24 cellular contexts compared by ENCODE assay signal in genomic region chr6:142700676-142701185, GRCh38.
DNase-seq lines count a peak whose midpoint lies in the region; ATAC-seq lines count a peak whose summit lies in the region.
"Had no signal": no experiment of that assay in that cellular context is flagged by ENCODE, and none has a peak within 500 bp of the region (broad histone marks: within the 10 kb centered on the region; RNA-seq: fewer than 3 reads in every experiment).

No MANE protein-coding gene starts in this region.

- H3K9me3 Mint-ChIP-seq in activated naive CD4-positive, alpha-beta T cell treated with anti-CD3 and anti-CD28 coated beads, Interleukin-2, amount 50 U/mL, for 72 hours = peaks cover 0 to 8% of the 10 kb centered on the region in 2 donors
- H3K9me3 Mint-ChIP-seq: CD4-positive, alpha-beta T cell had no signal

- no peak for ATAC-seq in activated naive CD4-positive, alpha-beta T cell treated with anti-CD3 and anti-CD28 coated beads, Interleukin-2, amount 50 U/mL, for 72 hours
- no peak for ATAC-seq in HG02973 (IDR thresholded peaks at IDR 0.05; ENCODE audit: unreplicated experiment)
- ATAC-seq: Right ventricle myocardium inferior, SK-N-SH treated with all-trans-retinoic acid at 6 μM for 48 hours had no signal

- peaks cover 0 to 9% of the 10 kb centered on the region in 2 donors for H3K36me3 Mint-ChIP-seq in activated naive CD4-positive, alpha-beta T cell treated with anti-CD3 and anti-CD28 coated beads, Interleukin-2, amount 50 U/mL, for 72 hours

- no peak overlapping the region for H3K27ac Mint-ChIP-seq in activated naive CD4-positive, alpha-beta T cell treated with anti-CD3 and anti-CD28 coated beads, Interleukin-2, amount 50 U/mL, for 72 hours
- H3K27ac Mint-ChIP-seq: CD4-positive, alpha-beta T cell had no signal

- peak; percentile 17 to 35 for DNase-seq in NOMO-1 (lab: John Stamatoyannopoulos, UW; ENCODE audit: unreplicated experiment in 2 of 2)
- DNase-seq in NOMO-1 treated with dmso at 0.1 percent for 144 hours (lab: John Stamatoyannopoulos, UW; ENCODE audit: unreplicated experiment) = no peak
- peak; percentile 16 for DNase-seq in NOMO-1 treated with DMSO at 0.1 percent for 48 hours (lab: John Stamatoyannopoulos, UW; ENCODE audit: unreplicated experiment)
- DNase-seq in fibroblast of peridontal ligament (ENCODE audit: extremely low read depth) = peak; percentile 31
- no peak for DNase-seq in NCI-H1092 treated with DMSO at 0.1 percent for 48 hours (lab: John Stamatoyannopoulos, UW)
- no peak for DNase-seq in activated naive CD4-positive, alpha-beta T cell treated with anti-CD3 and anti-CD28 coated beads, Interleukin-2, amount 50 U/mL, for 72 hours (ENCODE audit: low spot score in 2 of 2)
- no peak for DNase-seq in HuH-7 (ENCODE audit: low spot score)
- DNase-seq: 8988T; ACHN; CD4-positive, alpha-beta T cell; KBM-7; NCI-H1092; NCI-H1436; NCI-H187; NCI-H2081 treated with DMSO at 0.1 percent for 48 hours; NCI-H2171; NCI-H226; NCI-H510A; NCI-H69; PC-9; SJCRH30 had no signal

Comparison
In these comparisons a context has a peak if more than half of its experiments do, and no peak if none do; other contexts are left out.
1. DNase-seq: peak in NOMO-1 (2 of 2), NOMO-1 treated with DMSO at 0.1 percent for 48 hours (single experiment) and fibroblast of peridontal ligament (single experiment); none in NOMO-1 treated with dmso at 0.1 percent for 144 hours (single experiment), NCI-H1092 treated with DMSO at 0.1 percent for 48 hours (single experiment), activated naive CD4-positive, alpha-beta T cell treated with anti-CD3 and anti-CD28 coated beads, Interleukin-2, amount 50 U/mL, for 72 hours (0 of 2) and HuH-7 (single experiment).